8 cellular contexts compared by ENCODE assay signal in genomic region chr4:146132445-146132844, GRCh38. TPM values are rescaled to one million over a fixed set of nuclear protein-coding genes. Genes with fewer than 3 reads are reported as not detected.
DNase-seq lines count a peak whose midpoint lies in the region; ATAC-seq lines count a peak whose summit lies in the region.

No MANE protein-coding gene starts in this region.

- peak; percentile 44 to 52 for ATAC-seq in CD4-positive, CD25-positive, alpha-beta regulatory T cell (ENCODE audit: low read depth in 2 of 2)
- ATAC-seq in GM19043 (IDR thresholded peaks at IDR 0.05; ENCODE audit: low read depth, unreplicated experiment) (peak; percentile 95), HG02973 (IDR thresholded peaks at IDR 0.05; ENCODE audit: unreplicated experiment) (peak; percentile 99)

- H3K4me1 ChIP-seq in CD4-positive, CD25-positive, alpha-beta regulatory T cell (ENCODE audit: control insufficient read depth, insufficient read depth, low read length, poor library complexity, severe bottlenecking): no peaks in the 10 kb centered on the region

- H3K36me3 ChIP-seq in CD4-positive, CD25-positive, alpha-beta regulatory T cell (ENCODE audit: control insufficient read depth, insufficient read depth, low read length): no peaks in the 10 kb centered on the region

- peak in 1 of 3 donors; percentile 17 for DNase-seq in CD4-positive, CD25-positive, alpha-beta regulatory T cell
- DNase-seq in activated T-cell treated with anti-CD3 and anti-CD28 coated beads, Interleukin-2, amount 50 U/mL, for 48 hours: peak; percentile 75 to 79
- DNase-seq in nucleus accumbens (lab: John Stamatoyannopoulos, UW) (no peak), middle frontal gyrus (ENCODE audit: extremely low spot score, low spot score) (no peak), ACHN (no peak), SHP77 treated with DMSO at 0.1 percent for 48 hours (lab: John Stamatoyannopoulos, UW) (no peak)

- no peaks in the 10 kb centered on the region for H3K36me3 Mint-ChIP-seq in CD4-positive, CD25-positive, alpha-beta regulatory T cell

- peaks cover 0 to 2% (median 0%) of the 10 kb centered on the region in 7 donors for H3K9me3 Mint-ChIP-seq in CD4-positive, CD25-positive, alpha-beta regulatory T cell

- H3K9me3 ChIP-seq in CD4-positive, CD25-positive, alpha-beta regulatory T cell (ENCODE audit: control insufficient read depth in 2 of 2, low read length in 2 of 2): no peaks in the 10 kb centered on the region

- H3K4me3 ChIP-seq in CD4-positive, CD25-positive, alpha-beta regulatory T cell (ENCODE audit: low read depth, low read length): no peak overlapping the region

- H3K27ac ChIP-seq in CD4-positive, CD25-positive, alpha-beta regulatory T cell (ENCODE audit: insufficient read depth, low read length, poor library complexity, severe bottlenecking): no peak overlapping the region

- no peaks in the 10 kb centered on the region for H3K27me3 Mint-ChIP-seq in CD4-positive, CD25-positive, alpha-beta regulatory T cell

- no peak overlapping the region for H3K4me3 Mint-ChIP-seq in CD4-positive, CD25-positive, alpha-beta regulatory T cell

- no peak overlapping the region for H3K27ac Mint-ChIP-seq in CD4-positive, CD25-positive, alpha-beta regulatory T cell

- no peaks in the 10 kb centered on the region for H3K27me3 ChIP-seq in CD4-positive, CD25-positive, alpha-beta regulatory T cell (ENCODE audit: control insufficient read depth, insufficient read depth, low read length)

- in situ Hi-C loops in ACHN (cut with HindIII; ENCODE audit: low pct_ligation_motif_present, low pct_unique_long_range_greater_than_20kb, low sequenced_read_pairs): no loop called here

- no peaks in the 10 kb centered on the region for H3K4me1 Mint-ChIP-seq in CD4-positive, CD25-positive, alpha-beta regulatory T cell

RNA-seq across cellular contexts. Expression of gene LSM6, which starts 43.1 kb away (rescaled TPM):
- 16.8 TPM for total RNA-seq in CD4-positive, CD25-positive, alpha-beta regulatory T cell
- polyA plus RNA-seq in CD4-positive, CD25-positive, alpha-beta regulatory T cell: 10 to 100 TPM; 64.3 to 80.9 (median 70.9) TPM

Comparison
In these comparisons a context has a peak if more than half of its experiments do, and no peak if none do; other contexts are left out.
1. ATAC-seq: peak in every context shown above with its lines; median percentile 99 in HG02973; 95 in GM19043; 48 in CD4-positive, CD25-positive, alpha-beta regulatory T cell.
2. DNase-seq: peak in activated T-cell treated with anti-CD3 and anti-CD28 coated beads, Interleukin-2, amount 50 U/mL, for 48 hours (2 of 2); none in nucleus accumbens (0 of 56), middle frontal gyrus (single experiment), ACHN (single experiment) and SHP77 treated with DMSO at 0.1 percent for 48 hours (single experiment).